Comparison of ENCODE assay signal across 25 cellular contexts in genomic region chr9:85658716-85659115, GRCh38.
"Had no signal": no experiment of that assay in that cellular context is flagged by ENCODE, and none has a peak within 500 bp of the region (broad histone marks: within the 10 kb centered on the region; RNA-seq: fewer than 3 reads in every experiment).

No MANE protein-coding gene starts in this region.

- H3K4me1 ChIP-seq: body of pancreas, upper lobe of left lung, vagina had no signal

- H3K4me3 ChIP-seq: body of pancreas, coronary artery, heart left ventricle, left lung, lung, ovary, upper lobe of left lung, vagina had no signal

- FAIRE-seq: TTC549 had no signal

- DNase-seq: activated CD4-positive, alpha-beta T cell treated with anti-CD3 and anti-CD28 coated beads for 4 hours; activated CD4-positive, alpha-beta T cell treated with anti-CD3 and anti-CD28 coated beads, Interleukin-2, amount 50 U/mL, for 4 hours; activated effector memory CD4-positive, alpha-beta T cell treated with Interleukin-2 at 50 U/mL for 16 hours; activated naive CD4-positive, alpha-beta T cell treated with Interleukin-2 at 50 U/mL for 16 hours; aorta; body of pancreas; cerebellar nuclear complex; effector memory CD8-positive, alpha-beta T cell; erythroblast; heart left ventricle; kidney glomerular epithelial cell; left lung; naive B cell; ovary; right cardiac atrium; stimulated activated CD4-positive, alpha-beta T cell treated with anti-CD3 and anti-CD28 coated beads, Interleukin-15, amount 100 ng/mL, for 24 hours; stimulated activated naive CD4-positive, alpha-beta T cell; SW 1271; T-helper 9 cell; upper lobe of left lung had no signal

- H3K36me3 ChIP-seq: ovary had no signal

- H3K27me3 ChIP-seq: body of pancreas, heart left ventricle, left lung, ovary, upper lobe of left lung, vagina had no signal

- H3K9me3 ChIP-seq: body of pancreas, heart left ventricle, left lung, ovary, upper lobe of left lung, vagina had no signal

- H3K27ac ChIP-seq: body of pancreas, coronary artery, heart left ventricle, left lung, ovary, upper lobe of left lung, vagina, VCaP had no signal
